8 cellular contexts compared by ENCODE assay signal in the genomic region with DNA sequence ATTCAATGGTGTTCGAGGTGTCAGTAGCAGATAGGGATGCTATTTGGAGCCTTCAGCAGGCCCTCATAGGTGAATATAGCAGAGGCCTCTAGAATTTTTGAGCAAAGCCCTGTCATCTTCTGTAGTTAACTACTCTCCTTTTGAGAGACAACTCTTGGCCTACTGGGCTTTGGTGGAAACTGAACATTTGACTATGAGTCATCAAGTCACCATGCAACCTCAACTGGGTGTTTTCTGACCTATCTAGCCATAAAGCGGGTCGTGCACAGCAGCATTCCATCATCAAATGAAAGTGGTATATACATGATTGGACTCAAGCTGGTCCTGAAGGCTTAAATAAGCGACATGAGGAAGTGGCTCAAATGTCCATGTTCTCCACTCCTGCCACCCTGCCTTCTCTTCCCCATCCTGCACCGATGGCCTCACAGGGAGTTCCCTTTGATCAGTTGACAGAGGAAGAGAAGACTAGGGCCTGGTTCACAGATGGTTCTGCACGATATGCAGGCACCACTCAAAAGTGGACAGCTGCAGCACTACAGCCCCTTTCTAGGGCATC.
A peak's percentile ranks its signal among the peaks of the same experiment; 100 is the strongest.
DNase-seq lines count a peak whose midpoint lies in the region; ATAC-seq lines count a peak whose summit lies in the region.
"Not testable (repeated sequence)": the region's sequence is repeated elsewhere in the genome, so short reads cannot be mapped to it uniquely, and the experiment has no call there.

No MANE protein-coding gene starts in this region.

- peak; percentile 3 for DNase-seq in HT1080 (ENCODE audit: low read depth)
- peak; percentile 50 for DNase-seq in activated CD4-positive, alpha-beta memory T cell treated with anti-CD3 and anti-CD28 coated beads for 36 hours
- peak; percentile 18 for DNase-seq in stimulated activated CD4-positive, alpha-beta T cell treated with anti-CD3 and anti-CD28 coated beads, Interleukin-15, amount 100 ng/mL, for 24 hours

- H3K4me3 Mint-ChIP-seq in activated CD4-positive, alpha-beta memory T cell treated with anti-CD3 and anti-CD28 coated beads for 36 hours, result not testable (repeated sequence)

- H3K27me3 Mint-ChIP-seq in activated CD4-positive, alpha-beta memory T cell treated with anti-CD3 and anti-CD28 coated beads for 36 hours, result not testable (repeated sequence)

- ATAC-seq in GM18499 (IDR thresholded peaks at IDR 0.05; ENCODE audit: insufficient read depth, unreplicated experiment) (peak; percentile 38), GM19035 (IDR thresholded peaks at IDR 0.05; ENCODE audit: unreplicated experiment) (peak; percentile 38), GM21529 (IDR thresholded peaks at IDR 0.05; ENCODE audit: unreplicated experiment) (peak; percentile 34), HG02852 (IDR thresholded peaks at IDR 0.05; ENCODE audit: unreplicated experiment) (peak; percentile 46), HG03159 (IDR thresholded peaks at IDR 0.05; ENCODE audit: unreplicated experiment) (peak; percentile 33)

- CTCF ChIA-PET in activated CD4-positive, alpha-beta memory T cell treated with anti-CD3 and anti-CD28 coated beads for 36 hours (lab: Charles Lee), result not testable (repeated sequence)

- POLR2A ChIA-PET in activated CD4-positive, alpha-beta memory T cell treated with anti-CD3 and anti-CD28 coated beads for 36 hours (lab: Charles Lee), result not testable (repeated sequence)

- peaks cover 42% of the 10 kb centered on the region for H3K4me1 Mint-ChIP-seq in activated CD4-positive, alpha-beta memory T cell treated with anti-CD3 and anti-CD28 coated beads for 36 hours (ENCODE audit: low read depth)

- H3K9me3 Mint-ChIP-seq in activated CD4-positive, alpha-beta memory T cell treated with anti-CD3 and anti-CD28 coated beads for 36 hours, result not testable (repeated sequence)

- H3K36me3 Mint-ChIP-seq in activated CD4-positive, alpha-beta memory T cell treated with anti-CD3 and anti-CD28 coated beads for 36 hours, result not testable (repeated sequence)

- intact Hi-C loops in activated CD4-positive, alpha-beta memory T cell treated with anti-CD3 and anti-CD28 coated beads for 36 hours (cut with micrococcal nuclease), result not testable (repeated sequence)

- H3K27ac Mint-ChIP-seq in activated CD4-positive, alpha-beta memory T cell treated with anti-CD3 and anti-CD28 coated beads for 36 hours, result not testable (repeated sequence)

Comparison
In these comparisons a context has a peak if more than half of its experiments do, and no peak if none do; other contexts are left out.
1. Peak in every context shown above with its lines: DNase-seq and ATAC-seq.